ENCODE assay signal across 22 cellular contexts in the genomic region with DNA sequence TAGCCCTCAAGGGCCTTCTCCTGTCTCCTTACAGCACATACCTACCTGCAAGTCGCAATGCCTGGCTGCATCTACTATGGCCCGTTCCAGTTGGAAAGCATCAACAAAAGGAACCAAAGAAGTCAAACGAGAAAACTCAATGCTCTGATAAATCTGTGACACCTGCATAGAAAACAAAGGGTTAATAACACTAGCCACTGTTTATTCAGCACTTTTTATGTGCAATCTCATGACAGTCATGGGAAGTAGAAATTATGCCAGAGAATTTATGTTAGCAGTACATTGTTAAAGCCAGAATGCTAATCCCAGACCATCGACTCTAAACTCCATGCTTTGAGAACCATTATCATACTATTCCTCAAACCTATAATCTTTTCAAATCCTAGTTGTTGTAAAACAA. TPM values are rescaled to one million over a fixed set of nuclear protein-coding genes. Genes with fewer than 3 reads are reported as not detected.
A peak's percentile ranks its signal among the peaks of the same experiment; 100 is the strongest.
DNase-seq lines count a peak whose midpoint lies in the region; ATAC-seq and TF ChIP-seq lines count a peak whose summit lies in the region.
"Had no signal": no experiment of that assay in that cellular context is flagged by ENCODE, and none has a peak within 500 bp of the region (broad histone marks: within the 10 kb centered on the region; RNA-seq: fewer than 3 reads in every experiment).

No MANE protein-coding gene starts in this region.

- peak; percentile 29 for DNase-seq in COLO829 (ENCODE audit: low spot score)
- DNase-seq in LNCaP clone FGC (ENCODE audit: low read depth): peak; percentile 54
- no peak for DNase-seq in chondrocyte (ENCODE audit: low spot score)
- no peak for DNase-seq in nephron progenitor cell
- DNase-seq in cerebellar cortex (ENCODE audit: low spot score): no peak
- DNase-seq: Calu3; CD8-positive, alpha-beta memory T cell; DMS79 treated with DMSO at 0.1 percent for 48 hours; GF-D8; Kasumi-1; MM.1S; NCI-H2029; NCI-H446 treated with DMSO at 0.1 percent for 48 hours; NCI-H526 treated with DMSO at 0.1 percent for 48 hours; PC-9; SHP77 treated with DMSO at 0.1 percent for 48 hours; SK-N-SH; SW 1271 had no signal

- H3K27ac Mint-ChIP-seq in chondrocyte (ENCODE audit: unreplicated experiment) (peak overlapping the region; percentile 20), nephron progenitor cell (peak overlapping the region; percentile 23)
- H3K27ac Mint-ChIP-seq: B cell had no signal

- ATAC-seq in HG03108 (IDR thresholded peaks at IDR 0.05; ENCODE audit: unreplicated experiment) (no peak), HG02973 (IDR thresholded peaks at IDR 0.05; ENCODE audit: unreplicated experiment) (no peak)
- ATAC-seq: HCT116 had no signal

- H3K4me1 Mint-ChIP-seq in chondrocyte (ENCODE audit: low read depth): no peaks in the 10 kb centered on the region
- no peaks in the 10 kb centered on the region for H3K4me1 Mint-ChIP-seq in nephron progenitor cell

- no peak for TF ChIP-seq CTCF in LNCaP clone FGC (IDR thresholded peaks at IDR 0.05; ENCODE audit: control insufficient read depth, extremely low read depth, insufficient read depth)
- no peak for TF ChIP-seq CTCF in chondrocyte (IDR thresholded peaks at IDR 0.05)
- TF ChIP-seq CTCF in nephron progenitor cell (IDR thresholded peaks at IDR 0.05): no peak

- H3K36me3 Mint-ChIP-seq in chondrocyte (ENCODE audit: low read depth) (peaks cover 57% of the 10 kb centered on the region), nephron progenitor cell (ENCODE audit: low read depth) (peaks cover 95% of the 10 kb centered on the region)

- H3K27me3 Mint-ChIP-seq in chondrocyte (ENCODE audit: low read depth) (no peaks in the 10 kb centered on the region), nephron progenitor cell (ENCODE audit: low read depth, poor library complexity) (no peaks in the 10 kb centered on the region)
- H3K27me3 Mint-ChIP-seq: B cell; CD8-positive, alpha-beta memory T cell had no signal

- H3K4me3 Mint-ChIP-seq in chondrocyte (ENCODE audit: unreplicated experiment) (no peak overlapping the region), nephron progenitor cell (no peak overlapping the region)
- H3K4me3 Mint-ChIP-seq: B cell; CD8-positive, alpha-beta memory T cell had no signal

- H3K9me3 Mint-ChIP-seq in chondrocyte (ENCODE audit: low read depth): no peaks in the 10 kb centered on the region
- no peaks in the 10 kb centered on the region for H3K9me3 Mint-ChIP-seq in nephron progenitor cell
- H3K9me3 Mint-ChIP-seq: CD8-positive, alpha-beta memory T cell had no signal

- no peak overlapping the region for H3K4me3 ChIP-seq in LNCaP clone FGC (ENCODE audit: low read depth, low read length)
- H3K4me3 ChIP-seq: PC-9 had no signal

RNA-seq across cellular contexts. Expression of gene EIF3A, which starts 21.1 kb away (rescaled TPM):
- 121 to 136 TPM (median 134 TPM) in 3 replicates for total RNA-seq in chondrocyte

RNA-seq across cellular contexts. Expression of gene NANOS1, which starts 30.0 kb away (rescaled TPM):
- 3.8 to 9.7 TPM (median 4.5 TPM) in 3 replicates for total RNA-seq in chondrocyte

RNA-seq across cellular contexts. Expression of gene DENND10, which starts 44.4 kb away (rescaled TPM):
- total RNA-seq in chondrocyte: 32.4 to 43.0 TPM (median 40.1 TPM) in 3 replicates

Comparison
In these comparisons a context has a peak if more than half of its experiments do, and no peak if none do; other contexts are left out.
1. DNase-seq: peak in COLO829 (single experiment) and LNCaP clone FGC (single experiment); none in chondrocyte (single experiment), nephron progenitor cell (single experiment) and cerebellar cortex (single experiment).